In the genomic region with DNA sequence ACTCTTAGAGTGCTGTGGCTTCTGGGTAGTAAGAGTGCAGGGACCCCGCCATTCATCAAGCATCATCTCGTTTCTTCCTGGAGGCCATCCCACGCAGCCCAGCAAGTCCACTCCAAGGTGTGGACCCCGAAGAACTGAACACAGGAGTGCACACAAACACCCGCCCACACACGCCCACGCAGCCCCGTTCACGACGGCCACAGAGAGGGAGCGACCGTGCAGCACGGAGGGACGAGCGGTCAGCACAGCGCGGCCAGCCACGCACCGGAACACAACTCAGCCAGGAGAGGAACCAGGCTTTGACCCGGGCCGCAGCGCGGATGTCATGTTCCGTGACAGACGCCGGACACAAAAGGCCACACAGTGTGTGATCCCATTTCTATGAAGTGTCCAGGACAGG, we compare ENCODE assay signal across 3 cellular contexts.
TF ChIP-seq lines count a peak whose summit lies in the region.

No MANE protein-coding gene starts in this region.

TF ChIP-seq in HEK293, 187 proteins besides CTCF, POLR2A, EP300 and RAD21:
- TF ChIP-seq ZFHX2 (tag by site-specific recombination; conservative IDR thresholded peaks at IDR 0.05): peak; percentile 78
- TF ChIP-seq EGR2 (tag by site-specific recombination; IDR thresholded peaks at IDR 0.05; ENCODE audit: low read depth): peak; percentile 80
- TF ChIP-seq ZNF600 (tag by site-specific recombination; IDR thresholded peaks at IDR 0.05): 0 out of 2 replicates have a peak, but pooled peaks have one; percentile 33
- TF ChIP-seq ZNF830 (tag by site-specific recombination; IDR thresholded peaks at IDR 0.05; ENCODE audit: low read depth): no peak
TF ChIP-seq in HEK293: peak in this region for 3.

TF ChIP-seq in K562, 482 proteins besides CTCF, POLR2A, EP300 and RAD21:
- TF ChIP-seq ARID3A (IDR thresholded peaks at IDR 0.05; ENCODE audit: borderline replicate concordance, low read depth, low read length) (no peak), ZBTB33 (CRISPR knock-in tag; IDR thresholded peaks at IDR 0.05) (peak; percentile 81; the same call in 1 of the 2 replicates), EGR1 (conservative IDR thresholded peaks at IDR 0.05) (peak; percentile 94), TEAD4 (IDR thresholded peaks at IDR 0.05; ENCODE audit: low read length) (peak; percentile 58; the same call in 1 of the 2 replicates), TEAD4 (CRISPR knock-in tag; IDR thresholded peaks at IDR 0.05; ENCODE audit: borderline replicate concordance) (no peak)
- TF ChIP-seq, protein P1, sequence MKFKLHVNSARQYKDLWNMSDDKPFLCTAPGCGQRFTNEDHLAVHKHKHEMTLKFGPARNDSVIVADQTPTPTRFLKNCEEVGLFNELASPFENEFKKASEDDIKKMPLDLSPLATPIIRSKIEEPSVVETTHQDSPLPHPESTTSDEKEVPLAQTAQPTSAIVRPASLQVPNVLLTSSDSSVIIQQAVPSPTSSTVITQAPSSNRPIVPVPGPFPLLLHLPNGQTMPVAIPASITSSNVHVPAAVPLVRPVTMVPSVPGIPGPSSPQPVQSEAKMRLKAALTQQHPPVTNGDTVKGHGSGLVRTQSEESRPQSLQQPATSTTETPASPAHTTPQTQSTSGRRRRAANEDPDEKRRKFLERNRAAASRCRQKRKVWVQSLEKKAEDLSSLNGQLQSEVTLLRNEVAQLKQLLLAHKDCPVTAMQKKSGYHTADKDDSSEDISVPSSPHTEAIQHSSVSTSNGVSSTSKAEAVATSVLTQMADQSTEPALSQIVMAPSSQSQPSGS (CRISPR knock-in tag; IDR thresholded peaks at IDR 0.05): no peak

TF ChIP-seq in HEK293T, 16 proteins besides CTCF, POLR2A, EP300 and RAD21:
- TF ChIP-seq ZNF384 (IDR thresholded peaks at IDR 0.05) (no peak), HDGF (IDR thresholded peaks at IDR 0.05; ENCODE audit: borderline replicate concordance) (no peak), BHLHE40 (IDR thresholded peaks at IDR 0.05; ENCODE audit: borderline replicate concordance) (no peak), ELF4 (IDR thresholded peaks at IDR 0.05) (no peak), SP1 (IDR thresholded peaks at IDR 0.05) (no peak), ARNT (IDR thresholded peaks at IDR 0.05) (no peak), SUZ12 (IDR thresholded peaks at IDR 0.05) (no peak), TARDBP (IDR thresholded peaks at IDR 0.05) (no peak), FOXA1 (IDR thresholded peaks at IDR 0.05) (no peak), CTBP1 (IDR thresholded peaks at IDR 0.05; ENCODE audit: borderline replicate concordance) (no peak), NFRKB (IDR thresholded peaks at IDR 0.05) (no peak), L3MBTL2 (conservative IDR thresholded peaks at IDR 0.05) (no peak), FOXM1 (IDR thresholded peaks at IDR 0.05; ENCODE audit: borderline replicate concordance) (no peak)
